ENCODE assay signal across 10 cellular contexts in the genomic region with DNA sequence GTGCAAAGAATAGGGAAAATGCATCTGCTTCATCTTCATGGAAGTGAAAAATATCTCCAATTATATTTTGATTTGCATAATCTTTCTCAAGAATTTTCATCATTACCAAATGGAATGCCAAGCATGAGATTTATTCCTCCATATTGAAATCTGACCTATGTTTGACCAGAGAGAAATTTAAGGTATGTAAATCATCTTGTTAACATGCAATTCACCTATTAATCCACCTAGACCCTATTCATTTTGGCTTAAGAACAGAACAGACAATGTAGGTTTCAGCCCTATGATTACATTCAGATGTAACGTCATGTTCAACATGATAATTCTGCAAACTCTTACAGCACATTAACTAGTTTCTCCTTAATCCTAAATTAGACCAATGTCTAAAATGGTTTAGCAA. TPM values are rescaled to one million over a fixed set of nuclear protein-coding genes. Genes with fewer than 3 reads are reported as not detected.
"Had no signal": no experiment of that assay in that cellular context is flagged by ENCODE, and none has a peak within 500 bp of the region (broad histone marks: within the 10 kb centered on the region; RNA-seq: fewer than 3 reads in every experiment).

No MANE protein-coding gene starts in this region.

- H3K4me3 Mint-ChIP-seq: HFFc6 had no signal

- DNase-seq: GM23248, GOT3, HFFc6, KG1 had no signal

- H3K4me3 ChIP-seq: GM23248, HAP-1, K562 had no signal

- H3K27ac ChIP-seq: GM23248, HL-60 had no signal

- ATAC-seq: HCT116, HepG2, K562 had no signal

- H3K27ac Mint-ChIP-seq: HFFc6 had no signal

RNA-seq across cellular contexts. Expression of a gene that starts 30.8 kb away (rescaled TPM):
- total RNA-seq: H7 had no signal
